ENCODE assay signal across 13 cellular contexts in genomic region chr4:183438458-183439113, GRCh38. TPM values are rescaled to one million over a fixed set of nuclear protein-coding genes. Genes with fewer than 3 reads are reported as not detected.
DNase-seq lines count a peak whose midpoint lies in the region; ATAC-seq and TF ChIP-seq lines count a peak whose summit lies in the region.
"Had no signal": no experiment of that assay in that cellular context is flagged by ENCODE, and none has a peak within 500 bp of the region (broad histone marks: within the 10 kb centered on the region; RNA-seq: fewer than 3 reads in every experiment).

No MANE protein-coding gene starts in this region.

- DNase-seq in SJSA1 (ENCODE audit: low read depth in 1 of 2, low spot score in 2 of 2) (peak; percentile 54 to 80), fibroblast of the aortic adventitia (ENCODE audit: low read depth) (peak; percentile 70), skeletal muscle cell (ENCODE audit: low read depth) (peak; percentile 51), adrenal gland (no peak)
- no peak for DNase-seq in activated naive CD4-positive, alpha-beta T cell (lab: John Stamatoyannopoulos, UW)
- no peak for DNase-seq in stimulated activated effector memory CD8-positive, alpha-beta T cell treated with anti-CD3 and anti-CD28 coated beads, Interleukin-12 subunit alpha, Interleukin-12 subunit beta, amount 100 ng/mL, for 72 hours (ENCODE audit: low spot score in 2 of 2)
- DNase-seq: NCI-H446 treated with DMSO at 0.1 percent for 48 hours; stimulated activated naive CD4-positive, alpha-beta T cell had no signal

- no peaks in the 10 kb centered on the region for H3K27me3 ChIP-seq in SJSA1 (replicated peaks)
- no peaks in the 10 kb centered on the region for H3K27me3 ChIP-seq in adrenal gland
- H3K27me3 ChIP-seq: right atrium auricular region had no signal

- H3K9me3 Mint-ChIP-seq in stimulated activated effector memory CD8-positive, alpha-beta T cell treated with anti-CD3 and anti-CD28 coated beads, Interleukin-12 subunit alpha, Interleukin-12 subunit beta, amount 100 ng/mL, for 72 hours, result no peaks in the 10 kb centered on the region

- ATAC-seq in stimulated activated effector memory CD8-positive, alpha-beta T cell treated with anti-CD3 and anti-CD28 coated beads, Interleukin-12 subunit alpha, Interleukin-12 subunit beta, amount 100 ng/mL, for 72 hours, result no peak
- no peak for ATAC-seq in HG02981 (IDR thresholded peaks at IDR 0.05; ENCODE audit: unreplicated experiment)

- H3K9me3 ChIP-seq in HEK293 (ENCODE audit: control insufficient read depth, insufficient read depth, low read depth, low read length) (no peaks in the 10 kb centered on the region), SJSA1 (replicated peaks) (no peaks in the 10 kb centered on the region), adrenal gland (replicated peaks in 1 of 3) (no peaks in the 10 kb centered on the region)
- H3K9me3 ChIP-seq: right atrium auricular region had no signal

- H3K4me1 Mint-ChIP-seq in stimulated activated effector memory CD8-positive, alpha-beta T cell treated with anti-CD3 and anti-CD28 coated beads, Interleukin-12 subunit alpha, Interleukin-12 subunit beta, amount 100 ng/mL, for 72 hours, result no peaks in the 10 kb centered on the region

- H3K27ac Mint-ChIP-seq in stimulated activated effector memory CD8-positive, alpha-beta T cell treated with anti-CD3 and anti-CD28 coated beads, Interleukin-12 subunit alpha, Interleukin-12 subunit beta, amount 100 ng/mL, for 72 hours, result no peak overlapping the region
- H3K27ac Mint-ChIP-seq: activated naive CD8-positive, alpha-beta T cell had no signal

- intact Hi-C loops in adrenal gland (cut with DNase I), result no loop called here

- TF ChIP-seq CTCF in HEK293 (tag by site-specific recombination; IDR thresholded peaks at IDR 0.05), result no peak
- no peak for TF ChIP-seq CTCF in fibroblast of the aortic adventitia (IDR thresholded peaks at IDR 0.05; ENCODE audit: insufficient read depth, low read length)
- no peak for TF ChIP-seq CTCF in adrenal gland (IDR thresholded peaks at IDR 0.05)

- CTCF ChIA-PET in HEK293 (lab: Yijun Ruan, JAX), result no interaction called here

- H3K4me3 ChIP-seq in HEK293 (ENCODE audit: low read depth, low read length) (no peak overlapping the region), SJSA1 (no peak overlapping the region), fibroblast of the aortic adventitia (ENCODE audit: low read depth, low read length) (no peak overlapping the region), skeletal muscle cell (ENCODE audit: low read depth, low read length) (no peak overlapping the region), adrenal gland (no peak overlapping the region)
- H3K4me3 ChIP-seq: right atrium auricular region had no signal

- no peaks in the 10 kb centered on the region for H3K36me3 Mint-ChIP-seq in stimulated activated effector memory CD8-positive, alpha-beta T cell treated with anti-CD3 and anti-CD28 coated beads, Interleukin-12 subunit alpha, Interleukin-12 subunit beta, amount 100 ng/mL, for 72 hours
- H3K36me3 Mint-ChIP-seq: activated naive CD8-positive, alpha-beta T cell had no signal

- POLR2A ChIA-PET in HEK293 (lab: Yijun Ruan, JAX), result no interaction called here

- no peak overlapping the region for H3K27ac ChIP-seq in HEK293 (ENCODE audit: extremely low read depth, low read depth, low read length)
- peak overlapping the region; percentile 28 for H3K27ac ChIP-seq in SJSA1
- H3K27ac ChIP-seq in adrenal gland, result no peak overlapping the region
- H3K27ac ChIP-seq: right atrium auricular region, VCaP had no signal

- no peak for TF ChIP-seq POLR2A in adrenal gland (IDR thresholded peaks at IDR 0.05)

- WGBS in adrenal gland, 4 donors, result 61 to 68% (median 68%) methylated on average over 7 of the region's 7 CpGs

- H3K4me3 Mint-ChIP-seq in stimulated activated effector memory CD8-positive, alpha-beta T cell treated with anti-CD3 and anti-CD28 coated beads, Interleukin-12 subunit alpha, Interleukin-12 subunit beta, amount 100 ng/mL, for 72 hours, result no peak overlapping the region
- H3K4me3 Mint-ChIP-seq: activated naive CD8-positive, alpha-beta T cell had no signal

- H3K4me1 ChIP-seq in HEK293 (ENCODE audit: control insufficient read depth, insufficient read depth, low read length) (no peaks in the 10 kb centered on the region), SJSA1 (replicated peaks) (peaks cover 22% of the 10 kb centered on the region), adrenal gland (replicated peaks in 1 of 2) (peaks cover 0 to 7% of the 10 kb centered on the region in 2 donors)

- H3K36me3 ChIP-seq in HEK293 (ENCODE audit: control insufficient read depth in 2 of 2, insufficient read depth in 1 of 2, low read length in 2 of 2), result no peaks in the 10 kb centered on the region
- H3K36me3 ChIP-seq in SJSA1, result no peaks in the 10 kb centered on the region
- no peaks in the 10 kb centered on the region for H3K36me3 ChIP-seq in adrenal gland (replicated peaks in 1 of 2)
- H3K36me3 ChIP-seq: right atrium auricular region had no signal

TF ChIP-seq in HEK293, 187 proteins besides CTCF, POLR2A, EP300 and RAD21:
- TF ChIP-seq KLF8 (tag by site-specific recombination; IDR thresholded peaks at IDR 0.05) (0 out of 2 replicates have a peak, but pooled peaks have one; percentile 17), ZNF354C (tag by site-specific recombination; IDR thresholded peaks at IDR 0.05; ENCODE audit: borderline replicate concordance, low read depth) (no peak), ZNF23 (tag by site-specific recombination; IDR thresholded peaks at IDR 0.05; ENCODE audit: borderline replicate concordance) (no peak), OSR2 (tag by site-specific recombination; IDR thresholded peaks at IDR 0.05) (peak; percentile 72), ZNF366 (tag by site-specific recombination; conservative IDR thresholded peaks at IDR 0.05) (peak; percentile 25; the same call in 1 of the 2 replicates), MEIS1 (CRISPR knock-in tag; IDR thresholded peaks at IDR 0.05; ENCODE audit: borderline replicate concordance) (no peak), ZIC2 (tag by site-specific recombination; IDR thresholded peaks at IDR 0.05) (no peak), ZNF624 (tag by site-specific recombination; IDR thresholded peaks at IDR 0.05) (no peak), ZNF473 (tag by site-specific recombination; IDR thresholded peaks at IDR 0.05) (no peak), ZNF600 (tag by site-specific recombination; IDR thresholded peaks at IDR 0.05) (0 out of 2 replicates have a peak, but pooled peaks have one; percentile 14), ZBTB21 (tag by site-specific recombination; IDR thresholded peaks at IDR 0.05) (no peak), ZNF112 (tag by site-specific recombination; IDR thresholded peaks at IDR 0.05) (0 out of 2 replicates have a peak, but pooled peaks have one; percentile 35), ZNF560 (tag by site-specific recombination; IDR thresholded peaks at IDR 0.05; ENCODE audit: borderline replicate concordance) (no peak), ZNF248 (tag by site-specific recombination; IDR thresholded peaks at IDR 0.05) (no peak), ZNF664 (tag by site-specific recombination; IDR thresholded peaks at IDR 0.05) (no peak), ZNF24 (tag by site-specific recombination; IDR thresholded peaks at IDR 0.05) (no peak)
- TF ChIP-seq, protein P1, sequence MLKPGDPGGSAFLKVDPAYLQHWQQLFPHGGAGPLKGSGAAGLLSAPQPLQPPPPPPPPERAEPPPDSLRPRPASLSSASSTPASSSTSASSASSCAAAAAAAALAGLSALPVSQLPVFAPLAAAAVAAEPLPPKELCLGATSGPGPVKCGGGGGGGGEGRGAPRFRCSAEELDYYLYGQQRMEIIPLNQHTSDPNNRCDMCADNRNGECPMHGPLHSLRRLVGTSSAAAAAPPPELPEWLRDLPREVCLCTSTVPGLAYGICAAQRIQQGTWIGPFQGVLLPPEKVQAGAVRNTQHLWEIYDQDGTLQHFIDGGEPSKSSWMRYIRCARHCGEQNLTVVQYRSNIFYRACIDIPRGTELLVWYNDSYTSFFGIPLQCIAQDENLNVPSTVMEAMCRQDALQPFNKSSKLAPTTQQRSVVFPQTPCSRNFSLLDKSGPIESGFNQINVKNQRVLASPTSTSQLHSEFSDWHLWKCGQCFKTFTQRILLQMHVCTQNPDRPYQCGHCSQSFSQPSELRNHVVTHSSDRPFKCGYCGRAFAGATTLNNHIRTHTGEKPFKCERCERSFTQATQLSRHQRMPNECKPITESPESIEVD (tag by site-specific recombination; IDR thresholded peaks at IDR 0.05), result 0 out of 2 replicates have a peak, but pooled peaks have one; percentile 12

RNA-seq across cellular contexts. Expression of gene CDKN2AIP, which starts 5.8 kb away (rescaled TPM):
- 21.7 and 24.7 TPM in 2 replicates for total RNA-seq in SJSA1 (2014; rRNA removed; shearing (Covaris generic))
- total RNA-seq in fibroblast of the aortic adventitia (ENCODE audit: low replicate concordance) (8.3 and 18.4 TPM in 2 replicates), adrenal gland (10 to 100 TPM; 11.5 to 24.4 (median 16.0) TPM)
- polyA plus RNA-seq in adrenal gland, result 10 to 100 TPM in 2 of 3 donors, 1 to 10 TPM in 1; 8.6 to 14.4 (median 10.5) TPM

Comparison
In these comparisons a context has a peak if more than half of its experiments do, and no peak if none do; other contexts are left out.
1. DNase-seq: peak in SJSA1 (2 of 2), fibroblast of the aortic adventitia (single experiment) and skeletal muscle cell (single experiment); none in activated naive CD4-positive, alpha-beta T cell (0 of 4), adrenal gland (0 of 7) and stimulated activated effector memory CD8-positive, alpha-beta T cell treated with anti-CD3 and anti-CD28 coated beads, Interleukin-12 subunit alpha, Interleukin-12 subunit beta, amount 100 ng/mL, for 72 hours (0 of 2).